ENCODE assay signal across 8 cellular contexts in genomic region chr12:119876761-119877638, GRCh38. TPM values are rescaled to one million over a fixed set of nuclear protein-coding genes. Genes with fewer than 3 reads are reported as not detected.
DNase-seq lines count a peak whose midpoint lies in the region; ATAC-seq and TF ChIP-seq lines count a peak whose summit lies in the region.

TSS of gene CIT (minus strand) at chr12:119877320. CDS start at chr12:119876168, 1,152 bp downstream.

- no peak within 1 kb of the TSS for H3K23ac ChIP-seq in mesendoderm (ENCODE audit: low read length)

- H3K36me3 Mint-ChIP-seq in endodermal cell (ENCODE audit: low read depth), result peaks cover 17% of the 10 kb centered on the region

- peaks cover 7% of the 10 kb centered on the region for H3K79me1 ChIP-seq in mesendoderm (ENCODE audit: low read length)

- no peaks in the 10 kb centered on the region for H3K4me1 ChIP-seq in endodermal cell (ENCODE audit: control insufficient read depth, insufficient read depth, low read length)
- no peaks in the 10 kb centered on the region for H3K4me1 ChIP-seq in mesendoderm (ENCODE audit: control insufficient read depth, low read depth, low read length)

- H2AK5ac ChIP-seq in mesendoderm (ENCODE audit: low read length), result no peak within 1 kb of the TSS

- H3K9me3 Mint-ChIP-seq in endodermal cell, result no peaks in the 10 kb centered on the region

- in situ Hi-C loops in Caki2 (cut with HindIII; ENCODE audit: low pct_unique_long_range_greater_than_20kb, low sequenced_read_pairs), result no loop called here

- no peak within 1 kb of the TSS for H2BK15ac ChIP-seq in mesendoderm (replicated peaks; ENCODE audit: low read depth)

- H3K9ac ChIP-seq in endodermal cell (ENCODE audit: extremely low read depth, low read length, poor library complexity, severe bottlenecking) (peak within 1 kb of the TSS; percentile 66), mesendoderm (ENCODE audit: low read length) (peak within 1 kb of the TSS; percentile 91)

- peak within 1 kb of the TSS; percentile 31 for H3K4ac ChIP-seq in mesendoderm (ENCODE audit: low read depth, low read length)

- H4K5ac ChIP-seq in mesendoderm (ENCODE audit: low read length), result no peak within 1 kb of the TSS

- H3K27ac ChIP-seq in endodermal cell (ENCODE audit: low read depth, low read length) (no peak within 1 kb of the TSS), mesendoderm (ENCODE audit: low read depth, low read length) (no peak within 1 kb of the TSS)

- H3K79me2 ChIP-seq in mesendoderm (ENCODE audit: control insufficient read depth, insufficient read depth, low read length), result peaks cover 3% of the 10 kb centered on the region

- ATAC-seq in GM21390 (IDR thresholded peaks at IDR 0.05; ENCODE audit: unreplicated experiment), result peak; percentile 97

- peak within 1 kb of the TSS; percentile 51 for H2BK5ac ChIP-seq in mesendoderm (ENCODE audit: low read length)

- H3K18ac ChIP-seq in mesendoderm (ENCODE audit: low read length), result peak within 1 kb of the TSS; percentile 78

- peak; percentile 96 for DNase-seq in Caki2 (ENCODE audit: low read depth)
- DNase-seq in HUDEP-2 (lab: John Stamatoyannopoulos, UW; ENCODE audit: unreplicated experiment in 76 of 76), result peak; percentile 5 to 94 (median 85)
- peak; percentile 90 for DNase-seq in NOMO-1 treated with dmso at 0.1 percent for 144 hours (lab: John Stamatoyannopoulos, UW; ENCODE audit: unreplicated experiment)
- DNase-seq in activated CD8-positive, alpha-beta memory T cell treated with anti-CD3 and anti-CD28 coated beads for 4 hours (ENCODE audit: low read depth in 2 of 2), result peak; percentile 65
- DNase-seq in endodermal cell, result peak; percentile 99
- peak; percentile 99 for DNase-seq in mesendoderm
- DNase-seq in stimulated activated CD8-positive, alpha-beta memory T cell treated with anti-CD3 and anti-CD28 coated beads, Interleukin-12 subunit alpha, Interleukin-12 subunit beta, amount 100 ng/mL, for 4 hours (ENCODE audit: low read depth), result peak; percentile 66

- H3K4me3 Mint-ChIP-seq in endodermal cell, result peak within 1 kb of the TSS; percentile 77

- no peak for TF ChIP-seq CTCF in endodermal cell (conservative IDR thresholded peaks at IDR 0.05)

- no peak within 1 kb of the TSS for H2BK120ac ChIP-seq in mesendoderm (ENCODE audit: low read depth, low read length)

- H3K27me3 ChIP-seq in endodermal cell (ENCODE audit: control insufficient read depth, insufficient read depth, low read length, poor library complexity, severe bottlenecking) (peaks cover 5% of the 10 kb centered on the region), mesendoderm (ENCODE audit: insufficient read depth, low read length, poor library complexity) (no peaks in the 10 kb centered on the region)

- H3K36me3 ChIP-seq in endodermal cell (ENCODE audit: control insufficient read depth, insufficient read depth, low read length) (peaks cover 26% of the 10 kb centered on the region), mesendoderm (ENCODE audit: control insufficient read depth, insufficient read depth, low read length) (no peaks in the 10 kb centered on the region)

- H3K4me3 ChIP-seq in endodermal cell (ENCODE audit: low read length) (peak within 1 kb of the TSS; percentile 96), mesendoderm (ENCODE audit: low read length) (peak within 1 kb of the TSS; percentile 85)

- peaks cover 12% of the 10 kb centered on the region for H3K4me1 Mint-ChIP-seq in endodermal cell

- H4K8ac ChIP-seq in mesendoderm (ENCODE audit: low read depth, low read length), result no peak within 1 kb of the TSS

- H3K4me2 ChIP-seq in mesendoderm (ENCODE audit: low read length), result peak within 1 kb of the TSS; percentile 82

- H3K27ac Mint-ChIP-seq in endodermal cell, result peak within 1 kb of the TSS; percentile 83

- H3K56ac ChIP-seq in mesendoderm (ENCODE audit: low read length), result peak within 1 kb of the TSS; percentile 94

- WGBS in endodermal cell (ENCODE audit: insufficient coverage in 1 of 2, insufficient read length in 1 of 2), 2 experiments, result 0% methylated on average over 37 to 56 of the region's 56 CpGs
- no CpG with 5 or more reads among the region's 56 CpGs for WGBS in mesendoderm (ENCODE audit: extremely low coverage, insufficient coverage, low lambda C conversion rate)

- H3K9me3 ChIP-seq in endodermal cell (ENCODE audit: control insufficient read depth, low read length), result no peaks in the 10 kb centered on the region

- no peaks in the 10 kb centered on the region for H3K27me3 Mint-ChIP-seq in endodermal cell (ENCODE audit: insufficient read depth)

RNA-seq across cellular contexts. Expression of gene CIT, which starts in this region (rescaled TPM):
- total RNA-seq in Caki2 (2014; rRNA removed; shearing (Covaris generic); ENCODE audit: low replicate concordance), result 13.3 and 20.9 TPM in 2 replicates
- 10 to 100 TPM; 57.3 to 79.1 TPM for total RNA-seq in endodermal cell
- 38.3 TPM for polyA plus RNA-seq in endodermal cell (2013, experiment 1 of 2)
- 44.6 TPM for polyA plus RNA-seq in endodermal cell (2013, experiment 2 of 2)
- polyA plus RNA-seq in mesendoderm (2013, experiment 1 of 2), result 12.7 TPM
- 12.0 TPM for polyA plus RNA-seq in mesendoderm (2013, experiment 2 of 2)
